ENCODE assay signal across 9 cellular contexts in genomic region chr13:73715910-73716257, GRCh38.
DNase-seq lines count a peak whose midpoint lies in the region; ATAC-seq, FAIRE-seq and TF ChIP-seq lines count a peak whose summit lies in the region.
"Had no signal": no experiment of that assay in that cellular context is flagged by ENCODE, and none has a peak within 500 bp of the region (broad histone marks: within the 10 kb centered on the region; RNA-seq: fewer than 3 reads in every experiment).

No MANE protein-coding gene starts in this region.

- intact Hi-C loops in HepG2 (cut with micrococcal nuclease; ENCODE audit: unreplicated experiment): no loop called here

- H2AFZ ChIP-seq in HepG2 (ENCODE audit: low read length): no peak overlapping the region

- in situ Hi-C loops in HepG2 (cut with HindIII; ENCODE audit: extremely low pct_ligation_motif_present, low pct_unique_long_range_greater_than_20kb): no loop called here

- CTCF ChIA-PET in HepG2 (lab: Yijun Ruan, JAX; ENCODE audit: low intra/inter-chr PET ratio, low total read pairs): no interaction called here

- TF ChIP-seq RAD21 in HepG2 (CRISPR knock-in tag; IDR thresholded peaks at IDR 0.05): no peak

- H4K20me1 ChIP-seq in HepG2 (ENCODE audit: insufficient read depth, low read length): no peaks in the 10 kb centered on the region

- POLR2A ChIA-PET in HepG2 (lab: Yijun Ruan, JAX): no interaction called here

- H3K79me2 ChIP-seq in HepG2 (ENCODE audit: insufficient read depth, low read length): no peaks in the 10 kb centered on the region

- no peak for TF ChIP-seq EP300 in HepG2 (IDR thresholded peaks at IDR 0.05; ENCODE audit: low read depth in 2 of 2, low read length in 2 of 2)
- TF ChIP-seq EP300 in HepG2 (CRISPR knock-in tag; IDR thresholded peaks at IDR 0.05; ENCODE audit: borderline replicate concordance): no peak

- WGBS in HepG2 (ENCODE audit: low lambda C conversion rate): 48% methylated on average over 2 of the region's 2 CpGs

- no peak overlapping the region for H3K4me3 ChIP-seq in HepG2 (replicated peaks in 1 of 3; ENCODE audit: insufficient read depth in 1 of 3, low read depth in 2 of 3, low read length in 3 of 3)

- BruUV-seq in HepG2 (replicated peaks; lab: Mats Ljungman, UMichigan): no TSS peak

- ATAC-seq in GM18867 (IDR thresholded peaks at IDR 0.05; ENCODE audit: unreplicated experiment) (peak; percentile 42), GM21737 (IDR thresholded peaks at IDR 0.05; ENCODE audit: unreplicated experiment) (peak; percentile 70), HepG2 (no peak)

- no peak overlapping the region for H3K9ac ChIP-seq in HepG2 (ENCODE audit: insufficient read depth, low read depth, low read length)

- no peak overlapping the region for H3K4me2 ChIP-seq in HepG2 (ENCODE audit: low read depth, low read length)

- TF ChIP-seq POLR2A in HepG2 (IDR thresholded peaks at IDR 0.05; ENCODE audit: insufficient read depth in 1 of 2, low read depth in 2 of 2, low read length in 2 of 2): no peak

- H3K36me3 ChIP-seq in HepG2 (replicated peaks in 1 of 2; ENCODE audit: control insufficient read depth in 1 of 2, insufficient read depth in 2 of 2, low read length in 2 of 2): no peaks in the 10 kb centered on the region

- H3K4me1 ChIP-seq in HepG2 (ENCODE audit: insufficient read depth, low read length): peaks cover 10% of the 10 kb centered on the region; the same call in 1 of the 2 replicates

- H3K27me3 ChIP-seq in HepG2 (ENCODE audit: control insufficient read depth in 1 of 2, insufficient read depth in 2 of 2, low read length in 2 of 2): no peaks in the 10 kb centered on the region

- peak; percentile 45 for DNase-seq in HT-29 (ENCODE audit: low spot score)
- peak; percentile 80 for DNase-seq in kidney tubule cell (ENCODE audit: low spot score)
- no peak for DNase-seq in NCI-H524 treated with DMSO at 0.1 percent for 48 hours (lab: John Stamatoyannopoulos, UW)
- no peak for DNase-seq in HepG2 (ENCODE audit: low spot score)
- no peak for DNase-seq in AG08395 (ENCODE audit: low spot score)
- no peak for DNase-seq in NCI-H510A treated with DMSO at 0.1 percent for 48 hours (lab: John Stamatoyannopoulos, UW)
- DNase-seq: KG1 had no signal

- H3K9me3 ChIP-seq in HepG2 (ENCODE audit: low read length): no peaks in the 10 kb centered on the region

- TF ChIP-seq CTCF in HepG2 (CRISPR knock-in tag; IDR thresholded peaks at IDR 0.05): no peak

- no peak for FAIRE-seq in HepG2 (lab: Jason Lieb, UNC)

- no peak overlapping the region for H3K27ac ChIP-seq in HepG2 (ENCODE audit: extremely low read length, insufficient read depth, low read length)

TF ChIP-seq in HepG2, 621 proteins besides CTCF, POLR2A, EP300 and RAD21:
- TF ChIP-seq REL (CRISPR knock-in tag; conservative IDR thresholded peaks at IDR 0.05) (no peak), ZNF564 (CRISPR knock-in tag; IDR thresholded peaks at IDR 0.05) (no peak), SSRP1 (CRISPR knock-in tag; IDR thresholded peaks at IDR 0.05) (no peak), ZNF451 (CRISPR knock-in tag; IDR thresholded peaks at IDR 0.05) (no peak), CCDC6 (CRISPR knock-in tag; IDR thresholded peaks at IDR 0.05) (no peak), RNF219 (CRISPR knock-in tag; IDR thresholded peaks at IDR 0.05) (no peak), YY1 (IDR thresholded peaks at IDR 0.05; ENCODE audit: insufficient read depth, insufficient replicate concordance, low read depth, low read length) (no peak), NKX3-1 (CRISPR knock-in tag; IDR thresholded peaks at IDR 0.05) (no peak), TFE3 (CRISPR knock-in tag; IDR thresholded peaks at IDR 0.05) (no peak), NAIF1 (CRISPR knock-in tag; IDR thresholded peaks at IDR 0.05; ENCODE audit: borderline replicate concordance) (no peak), MAFF (IDR thresholded peaks at IDR 0.05; ENCODE audit: low read depth, low read length) (no peak), HMGXB4 (CRISPR knock-in tag; IDR thresholded peaks at IDR 0.05; ENCODE audit: borderline replicate concordance in 1 of 2, low read depth in 1 of 2) (no peak), FOXA1 (IDR thresholded peaks at IDR 0.05) (no peak), FOXA1 (CRISPR knock-in tag; IDR thresholded peaks at IDR 0.05) (no peak)
- TF ChIP-seq, protein P1, sequence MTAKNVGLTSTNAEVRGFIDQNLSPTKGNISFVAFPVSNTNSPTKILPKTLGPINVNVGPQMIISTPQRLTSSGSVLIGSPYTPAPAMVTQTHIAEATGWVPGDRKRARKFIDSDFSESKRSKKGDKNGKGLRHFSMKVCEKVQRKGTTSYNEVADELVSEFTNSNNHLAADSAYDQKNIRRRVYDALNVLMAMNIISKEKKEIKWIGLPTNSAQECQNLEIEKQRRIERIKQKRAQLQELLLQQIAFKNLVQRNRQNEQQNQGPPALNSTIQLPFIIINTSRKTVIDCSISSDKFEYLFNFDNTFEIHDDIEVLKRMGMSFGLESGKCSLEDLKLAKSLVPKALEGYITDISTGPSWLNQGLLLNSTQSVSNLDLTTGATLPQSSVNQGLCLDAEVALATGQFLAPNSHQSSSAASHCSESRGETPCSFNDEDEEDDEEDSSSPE (CRISPR knock-in tag; IDR thresholded peaks at IDR 0.05): no peak

Comparison
In these comparisons a context has a peak if more than half of its experiments do, and no peak if none do; other contexts are left out.
1. DNase-seq: peak in HT-29 (single experiment) and kidney tubule cell (single experiment); none in NCI-H524 treated with DMSO at 0.1 percent for 48 hours (single experiment), HepG2 (single experiment), AG08395 (single experiment) and NCI-H510A treated with DMSO at 0.1 percent for 48 hours (single experiment).